Comparison of ENCODE assay signal across 19 cellular contexts in genomic region chr14:61226015-61226654, GRCh38.
"Had no signal": no experiment of that assay in that cellular context is flagged by ENCODE, and none has a peak within 500 bp of the region (broad histone marks: within the 10 kb centered on the region; RNA-seq: fewer than 3 reads in every experiment).

No MANE protein-coding gene starts in this region.

- H3K27ac ChIP-seq: brain microvascular endothelial cell, prostate gland, tibial artery, uterus had no signal

- H3K27me3 ChIP-seq: brain microvascular endothelial cell, tibial artery, uterus had no signal

- DNase-seq: activated CD4-positive, alpha-beta T cell treated with anti-CD3 and anti-CD28 coated beads, Interleukin-2, amount 50 U/mL, for 1 hour; activated CD4-positive, CD25-positive, alpha-beta regulatory T cell; activated CD8-positive, alpha-beta memory T cell treated with anti-CD3 and anti-CD28 coated beads, Interleukin-2, amount 10 ng/mL, durations not matched to agents 7 days and 5 days; activated effector memory CD4-positive, alpha-beta T cell treated with Interleukin-2 at 50 U/mL for 16 hours; activated naive CD4-positive, alpha-beta T cell treated with anti-CD3 and anti-CD28 coated beads, Interleukin-2, amount 50 U/mL, for 16 hours; activated T-cell treated with anti-CD3 and anti-CD28 coated beads, Interleukin-2, amount 50 U/mL, for 24 hours; brain microvascular endothelial cell; cortex of kidney; effector CD4-positive, alpha-beta T cell; kidney glomerular epithelial cell; mesenchymal stem cell; nephron progenitor cell; occipital lobe; stimulated activated CD4-positive, alpha-beta T cell treated with anti-CD3 and anti-CD28 coated beads, Interleukin-2, amount 100 ng/mL, for 48 hours; tibial artery; uterus had no signal

- H3K4me3 ChIP-seq: prostate gland, tibial artery, uterus had no signal

- H3K36me3 ChIP-seq: brain microvascular endothelial cell, prostate gland, tibial artery, uterus had no signal

- ATAC-seq: activated CD8-positive, alpha-beta memory T cell treated with anti-CD3 and anti-CD28 coated beads, Interleukin-2, amount 10 ng/mL, durations not matched to agents 7 days and 5 days; sciatic nerve; stimulated activated memory B cell treated with anti-CD40 and anti-IgM and Interleukin-4, amounts not matched to agents 10 μg/mL and 1 μg/mL and 100 μg/mL, for 72 hours had no signal

- H3K9me3 ChIP-seq: prostate gland, tibial artery, uterus had no signal

- H3K4me1 ChIP-seq: uterus had no signal
